8 cellular contexts compared by ENCODE assay signal in the genomic region with DNA sequence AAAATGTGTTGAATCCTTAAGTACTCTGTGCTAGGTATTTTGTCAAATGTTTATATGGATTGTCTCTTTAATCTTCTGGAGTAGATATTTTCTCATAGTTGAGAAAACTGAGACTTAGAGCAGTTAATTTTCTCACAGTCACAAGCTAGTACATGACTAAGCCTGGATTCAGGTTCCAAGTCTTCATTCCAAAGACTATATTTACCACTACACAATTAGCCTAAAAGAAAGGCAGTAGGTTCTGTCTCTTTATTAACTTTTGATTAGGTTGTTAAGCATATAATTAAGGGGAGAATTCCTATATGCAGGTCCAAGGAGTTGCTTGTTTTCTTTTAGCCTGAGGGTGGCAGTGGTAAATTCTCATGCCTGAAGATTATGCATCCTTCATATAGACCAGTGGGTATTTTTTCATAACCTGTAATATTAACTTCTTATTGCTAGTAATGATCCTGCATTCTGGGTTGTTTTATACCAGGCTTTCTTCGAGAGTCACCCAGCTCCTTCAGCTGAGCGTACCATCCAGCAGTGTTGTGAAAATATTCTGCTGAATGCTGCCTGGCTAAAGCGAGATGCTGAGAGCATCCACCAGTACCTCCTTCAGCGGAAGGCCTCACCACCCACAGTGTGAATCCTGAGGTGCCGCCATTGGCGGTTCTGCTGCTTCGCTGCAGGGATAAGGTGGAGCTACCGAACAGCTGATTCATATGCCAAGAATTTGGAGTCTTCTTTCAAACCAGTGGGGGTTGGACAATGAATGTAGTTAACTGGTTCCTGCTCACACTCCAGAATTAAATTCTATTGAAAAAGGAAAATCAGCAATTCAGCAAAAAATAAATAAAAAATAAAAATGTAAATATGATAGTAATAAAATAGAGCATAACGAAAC. TPM values are rescaled to one million over a fixed set of nuclear protein-coding genes. Genes with fewer than 3 reads are reported as not detected.
DNase-seq lines count a peak whose midpoint lies in the region; ATAC-seq and TF ChIP-seq lines count a peak whose summit lies in the region.
"Had no signal": no experiment of that assay in that cellular context is flagged by ENCODE, and none has a peak within 500 bp of the region (broad histone marks: within the 10 kb centered on the region; RNA-seq: fewer than 3 reads in every experiment).

No MANE protein-coding gene starts in this region.

- DNase-seq in HFFc6 (peak; percentile 86), cardiac septum (ENCODE audit: low spot score) (peak; percentile 76), gastrocnemius medialis (peak; percentile 48 to 63), SKM-1 (lab: John Stamatoyannopoulos, UW; ENCODE audit: unreplicated experiment) (no peak)
- no peak for DNase-seq in stimulated activated CD4-positive, alpha-beta T cell treated with anti-CD3 and anti-CD28 coated beads, Interleukin-15, amount 100 ng/mL, for 24 hours
- DNase-seq: activated B cell treated with CpG ODN at 0.5 μM for 24 hours had no signal

- TF ChIP-seq CTCF in HFFc6 (IDR thresholded peaks at IDR 0.05) (peak; percentile 35), VCaP (conservative IDR thresholded peaks at IDR 0.05) (0 out of 2 replicates have a peak, but pooled peaks have one; percentile 17), gastrocnemius medialis (IDR thresholded peaks at IDR 0.05 in 4 of 5, conservative IDR thresholded peaks at IDR 0.05 in 1 of 5) (peak in 1 of 5 experiments; percentile 13)

- H3K4me3 ChIP-seq in gastrocnemius medialis, result peak overlapping the region in 2 of 4 donors; percentile 12 to 18

- peak; percentile 85 to 90 for ATAC-seq in gastrocnemius medialis
- no peak for ATAC-seq in GM18505 (IDR thresholded peaks at IDR 0.05; ENCODE audit: unreplicated experiment)

- no peaks in the 10 kb centered on the region for H3K9me3 Mint-ChIP-seq in HFFc6
- H3K9me3 Mint-ChIP-seq: activated B cell treated with CpG ODN at 0.5 μM for 24 hours had no signal

- no peaks in the 10 kb centered on the region for H3K9me3 ChIP-seq in gastrocnemius medialis

- H3K4me3 Mint-ChIP-seq in HFFc6, result peak overlapping the region; percentile 80
- H3K4me3 Mint-ChIP-seq: activated B cell treated with CpG ODN at 0.5 μM for 24 hours had no signal

- peaks cover 0 to 51% of the 10 kb centered on the region in 2 donors for H3K36me3 ChIP-seq in gastrocnemius medialis

- intact Hi-C loops in cardiac septum (cut with DNase I) (no loop called here), gastrocnemius medialis (cut with DNase I; ENCODE audit: low total_unique reads) (no loop called here)

- in situ Hi-C loops in gastrocnemius medialis (cut with MboI; ENCODE audit: low sequenced_read_pairs in 4 of 4), result loop anchor here in 2 of 4 donors (25.0 kb wide), 3 partner anchors 109 to 484 kb away; no protein-coding TSS in a partner anchor

- H3K27ac Mint-ChIP-seq in HFFc6, result peak overlapping the region; percentile 94
- H3K27ac Mint-ChIP-seq: activated B cell treated with CpG ODN at 0.5 μM for 24 hours had no signal

- H3K27me3 Mint-ChIP-seq in HFFc6 (ENCODE audit: insufficient read depth), result no peaks in the 10 kb centered on the region; the same call in 1 of the 2 replicates
- H3K27me3 Mint-ChIP-seq: activated B cell treated with CpG ODN at 0.5 μM for 24 hours had no signal

- no peak for TF ChIP-seq POLR2A in gastrocnemius medialis (IDR thresholded peaks at IDR 0.05)
- TF ChIP-seq POLR2A in GM18505 (IDR thresholded peaks at IDR 0.05; ENCODE audit: borderline replicate concordance, extremely low read depth, insufficient read depth, insufficient read length), result no peak

- H3K4me1 Mint-ChIP-seq in HFFc6 (ENCODE audit: low read depth), result peaks cover 49% of the 10 kb centered on the region
- H3K4me1 Mint-ChIP-seq: activated B cell treated with CpG ODN at 0.5 μM for 24 hours had no signal

- H3K27ac ChIP-seq in VCaP (no peak overlapping the region), gastrocnemius medialis (peak overlapping the region; percentile 74 to 88 (median 80))

- H3K27me3 ChIP-seq in gastrocnemius medialis, result no peaks in the 10 kb centered on the region

- H3K36me3 Mint-ChIP-seq in HFFc6 (ENCODE audit: low read depth), result peaks cover 34% of the 10 kb centered on the region

- peaks cover 30 to 40% of the 10 kb centered on the region in 2 donors for H3K4me1 ChIP-seq in gastrocnemius medialis

RNA-seq across cellular contexts. Expression of gene KPNB1, which starts 28.2 kb away (rescaled TPM):
- 100 to 1,000 TPM; 439 to 580 (median 549) TPM for total RNA-seq in HFFc6 (2021; fragmentation: NEBNext Ultra II Directional; extraction: Animal tissue kit (Norgen Biotek cat#: 25700))
- total RNA-seq in cardiac septum, result 185 TPM
- 100 to 1,000 TPM; 170 to 238 (median 211) TPM for total RNA-seq in gastrocnemius medialis

Comparison
In these comparisons a context has a peak if more than half of its experiments do, and no peak if none do; other contexts are left out.
1. DNase-seq: peak in HFFc6 (single experiment), cardiac septum (single experiment) and gastrocnemius medialis (2 of 2); none in SKM-1 (single experiment) and stimulated activated CD4-positive, alpha-beta T cell treated with anti-CD3 and anti-CD28 coated beads, Interleukin-15, amount 100 ng/mL, for 24 hours (single experiment).